ENCODE assay signal across 21 cellular contexts in the genomic region with DNA sequence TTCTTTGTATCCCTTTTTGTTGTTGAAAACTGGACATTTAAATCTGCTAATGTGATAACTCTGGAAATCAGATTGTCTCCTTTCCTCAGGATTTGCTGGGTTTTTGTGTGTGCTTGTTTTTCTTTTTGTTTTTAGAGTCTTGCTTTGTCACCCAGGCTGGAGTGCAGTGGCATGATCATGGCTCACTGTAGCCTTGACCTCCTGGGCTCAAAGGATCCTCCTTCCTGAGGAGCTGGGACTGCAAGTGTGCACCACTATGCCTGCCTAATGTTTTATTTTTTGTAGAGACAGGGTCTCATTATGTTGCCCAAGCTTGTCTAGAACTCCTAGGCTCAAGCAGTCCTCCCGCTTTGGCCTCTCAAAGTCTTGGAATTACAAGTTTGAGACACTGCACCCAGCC. TPM values are rescaled to one million over a fixed set of nuclear protein-coding genes. Genes with fewer than 3 reads are reported as not detected.
DNase-seq lines count a peak whose midpoint lies in the region; ATAC-seq, FAIRE-seq and TF ChIP-seq lines count a peak whose summit lies in the region.
"Had no signal": no experiment of that assay in that cellular context is flagged by ENCODE, and none has a peak within 500 bp of the region (broad histone marks: within the 10 kb centered on the region; RNA-seq: fewer than 3 reads in every experiment).

No MANE protein-coding gene starts in this region.

- no peaks in the 10 kb centered on the region for H3K27me3 ChIP-seq in astrocyte (ENCODE audit: insufficient read depth, low read length)

- peaks cover 94% of the 10 kb centered on the region for H3K79me2 ChIP-seq in astrocyte (ENCODE audit: insufficient read depth, low read length)

- H3K27ac Mint-ChIP-seq in activated CD8-positive, alpha-beta memory T cell treated with anti-CD3 and anti-CD28 coated beads, Interleukin-2, amount 10 ng/mL, durations not matched to agents 7 days and 5 days = peak overlapping the region; percentile 32
- H3K27ac Mint-ChIP-seq in IgD-negative memory B cell (peak overlapping the region in 2 of 3 donors; percentile 54 to 73), astrocyte (ENCODE audit: unreplicated experiment) (no peak overlapping the region), neural crest cell (ENCODE audit: unreplicated experiment) (peak overlapping the region; percentile 5)
- H3K27ac Mint-ChIP-seq in activated CD4-positive, alpha-beta memory T cell treated with anti-CD3 and anti-CD28 coated beads, Interleukin-2, amount 10 ng/mL, durations not matched to agents 7 days and 5 days = no peak overlapping the region

- CTCF ChIA-PET in activated CD8-positive, alpha-beta memory T cell treated with anti-CD3 and anti-CD28 coated beads, Interleukin-2, amount 10 ng/mL, durations not matched to agents 7 days and 5 days (lab: Charles Lee) = interaction anchor here (1.0 to 1.7 kb wide), 2 partner anchors 10 to 101 kb away, joined by 3 to 4 read pairs; no protein-coding TSS in a partner anchor
- CTCF ChIA-PET in activated CD4-positive, alpha-beta memory T cell treated with anti-CD3 and anti-CD28 coated beads, Interleukin-2, amount 10 ng/mL, durations not matched to agents 7 days and 5 days (lab: Charles Lee) = no interaction called here

- no peaks in the 10 kb centered on the region for H3K9me3 ChIP-seq in astrocyte (ENCODE audit: insufficient read depth, low read depth, low read length)
- H3K9me3 ChIP-seq: SK-N-SH had no signal

- no peak overlapping the region for H3K27ac ChIP-seq in astrocyte (ENCODE audit: low read depth, low read length)
- H3K27ac ChIP-seq: 22Rv1, KMS-11 had no signal

- TF ChIP-seq CTCF in astrocyte (IDR thresholded peaks at IDR 0.05; ENCODE audit: insufficient read depth, low read depth, low read length) = no peak
- no peak for TF ChIP-seq CTCF in neural crest cell (conservative IDR thresholded peaks at IDR 0.05)

- no peaks in the 10 kb centered on the region for H3K4me1 ChIP-seq in astrocyte (ENCODE audit: insufficient read depth, low read length)

- ATAC-seq in activated CD8-positive, alpha-beta memory T cell treated with anti-CD3 and anti-CD28 coated beads, Interleukin-2, amount 10 ng/mL, durations not matched to agents 7 days and 5 days = no peak
- ATAC-seq in GM21381 (IDR thresholded peaks at IDR 0.05; ENCODE audit: unreplicated experiment) = no peak
- ATAC-seq: CD8-positive, alpha-beta T cell had no signal

- H3K9me3 Mint-ChIP-seq in activated CD8-positive, alpha-beta memory T cell treated with anti-CD3 and anti-CD28 coated beads, Interleukin-2, amount 10 ng/mL, durations not matched to agents 7 days and 5 days (ENCODE audit: low read depth) = peaks cover 8% of the 10 kb centered on the region
- H3K9me3 Mint-ChIP-seq in IgD-negative memory B cell (peaks cover 0 to 4% (median 2%) of the 10 kb centered on the region in 3 donors), astrocyte (ENCODE audit: unreplicated experiment) (no peaks in the 10 kb centered on the region), neural crest cell (peaks cover 11% of the 10 kb centered on the region)
- H3K9me3 Mint-ChIP-seq in activated CD4-positive, alpha-beta memory T cell treated with anti-CD3 and anti-CD28 coated beads, Interleukin-2, amount 10 ng/mL, durations not matched to agents 7 days and 5 days = peaks cover 17% of the 10 kb centered on the region
- H3K9me3 Mint-ChIP-seq: CD8-positive, alpha-beta T cell had no signal

- no peak for FAIRE-seq in astrocyte (lab: Jason Lieb, UNC)
- FAIRE-seq: D721Med, GM12892, H1 had no signal

- H3K4me3 Mint-ChIP-seq in activated CD8-positive, alpha-beta memory T cell treated with anti-CD3 and anti-CD28 coated beads, Interleukin-2, amount 10 ng/mL, durations not matched to agents 7 days and 5 days = no peak overlapping the region
- H3K4me3 Mint-ChIP-seq in IgD-negative memory B cell (no peak overlapping the region), astrocyte (ENCODE audit: unreplicated experiment) (peak overlapping the region; percentile 7), neural crest cell (no peak overlapping the region)
- H3K4me3 Mint-ChIP-seq in activated CD4-positive, alpha-beta memory T cell treated with anti-CD3 and anti-CD28 coated beads, Interleukin-2, amount 10 ng/mL, durations not matched to agents 7 days and 5 days = no peak overlapping the region

- no peak for DNase-seq in activated CD8-positive, alpha-beta memory T cell treated with anti-CD3 and anti-CD28 coated beads, Interleukin-2, amount 10 ng/mL, durations not matched to agents 7 days and 5 days
- no peak for DNase-seq in activated CD8-positive, alpha-beta memory T cell treated with anti-CD3 and anti-CD28 coated beads, Interleukin-2, amount 50 U/mL, for 48 hours
- DNase-seq in astrocyte (ENCODE audit: low read depth) = no peak
- no peak for DNase-seq in neural crest cell (ENCODE audit: low read depth, low spot score)
- DNase-seq in activated CD4-positive, alpha-beta memory T cell treated with anti-CD3 and anti-CD28 coated beads, Interleukin-2, amount 10 ng/mL, durations not matched to agents 7 days and 5 days = no peak
- DNase-seq in DMS153 treated with DMSO at 0.1 percent for 48 hours (lab: John Stamatoyannopoulos, UW; ENCODE audit: unreplicated experiment) = no peak
- DNase-seq: CD8-positive, alpha-beta T cell; GDM1; MM.1S; NCI-H187 treated with DMSO at 0.1 percent for 48 hours; NCI-H446; NCI-H69; SHP77; SK-N-SH had no signal

- no peaks in the 10 kb centered on the region for H3K36me3 ChIP-seq in astrocyte (ENCODE audit: insufficient read depth, low read length)

- H3K4me1 Mint-ChIP-seq in activated CD8-positive, alpha-beta memory T cell treated with anti-CD3 and anti-CD28 coated beads, Interleukin-2, amount 10 ng/mL, durations not matched to agents 7 days and 5 days = peaks cover 48% of the 10 kb centered on the region
- H3K4me1 Mint-ChIP-seq in IgD-negative memory B cell = peaks cover 36 to 58% (median 51%) of the 10 kb centered on the region in 3 donors
- peaks cover 10% of the 10 kb centered on the region for H3K4me1 Mint-ChIP-seq in astrocyte (ENCODE audit: low read depth, unreplicated experiment)
- peaks cover 10% of the 10 kb centered on the region for H3K4me1 Mint-ChIP-seq in neural crest cell
- peaks cover 45% of the 10 kb centered on the region for H3K4me1 Mint-ChIP-seq in activated CD4-positive, alpha-beta memory T cell treated with anti-CD3 and anti-CD28 coated beads, Interleukin-2, amount 10 ng/mL, durations not matched to agents 7 days and 5 days

- H3K9ac ChIP-seq in astrocyte (ENCODE audit: low read length) = no peak overlapping the region
- H3K9ac ChIP-seq: KMS-11, SK-N-SH had no signal

- H3K36me3 Mint-ChIP-seq in activated CD8-positive, alpha-beta memory T cell treated with anti-CD3 and anti-CD28 coated beads, Interleukin-2, amount 10 ng/mL, durations not matched to agents 7 days and 5 days = peaks cover 48% of the 10 kb centered on the region
- H3K36me3 Mint-ChIP-seq in IgD-negative memory B cell (peaks cover 6% of the 10 kb centered on the region), astrocyte (ENCODE audit: low read depth, unreplicated experiment) (peaks cover 6% of the 10 kb centered on the region), neural crest cell (ENCODE audit: low read depth) (peaks cover 35% of the 10 kb centered on the region)
- peaks cover 62% of the 10 kb centered on the region for H3K36me3 Mint-ChIP-seq in activated CD4-positive, alpha-beta memory T cell treated with anti-CD3 and anti-CD28 coated beads, Interleukin-2, amount 10 ng/mL, durations not matched to agents 7 days and 5 days (ENCODE audit: low read depth)

- POLR2A ChIA-PET in activated CD4-positive, alpha-beta memory T cell treated with anti-CD3 and anti-CD28 coated beads, Interleukin-2, amount 10 ng/mL, durations not matched to agents 7 days and 5 days (lab: Charles Lee) = no interaction called here

- no peak overlapping the region for H2AFZ ChIP-seq in astrocyte (ENCODE audit: low read depth, low read length)

- H3K4me3 ChIP-seq in astrocyte (ENCODE audit: insufficient read depth, low read depth, low read length) = no peak overlapping the region

- H3K27me3 Mint-ChIP-seq in activated CD8-positive, alpha-beta memory T cell treated with anti-CD3 and anti-CD28 coated beads, Interleukin-2, amount 10 ng/mL, durations not matched to agents 7 days and 5 days = no peaks in the 10 kb centered on the region
- H3K27me3 Mint-ChIP-seq in IgD-negative memory B cell = no peaks in the 10 kb centered on the region
- no peaks in the 10 kb centered on the region for H3K27me3 Mint-ChIP-seq in astrocyte (ENCODE audit: low read depth, unreplicated experiment)
- no peaks in the 10 kb centered on the region for H3K27me3 Mint-ChIP-seq in neural crest cell (ENCODE audit: low read depth)
- no peaks in the 10 kb centered on the region for H3K27me3 Mint-ChIP-seq in activated CD4-positive, alpha-beta memory T cell treated with anti-CD3 and anti-CD28 coated beads, Interleukin-2, amount 10 ng/mL, durations not matched to agents 7 days and 5 days

- no peak overlapping the region for H3K4me2 ChIP-seq in astrocyte (ENCODE audit: low read length)
- H3K4me2 ChIP-seq: KMS-11, SK-N-SH had no signal

- peaks cover 58% of the 10 kb centered on the region for H4K20me1 ChIP-seq in astrocyte (ENCODE audit: insufficient read depth, low read length)

RNA-seq across cellular contexts. Expression of gene IL20RB, which starts 44.6 kb away (rescaled TPM):
- total RNA-seq in activated CD8-positive, alpha-beta memory T cell treated with anti-CD3 and anti-CD28 coated beads, Interleukin-2, amount 10 ng/mL, durations not matched to agents 7 days and 5 days = 1 to 10 TPM; 1.5 to 1.7 TPM
- not detected for polyA plus RNA-seq in IgD-negative memory B cell
- 22.0 and 23.6 TPM in 2 replicates for total RNA-seq in astrocyte
- total RNA-seq in neural crest cell = 1.7 and 2.0 TPM in 2 replicates
- total RNA-seq in activated CD4-positive, alpha-beta memory T cell treated with anti-CD3 and anti-CD28 coated beads, Interleukin-2, amount 10 ng/mL, durations not matched to agents 7 days and 5 days = 1 to 10 TPM; 1.4 to 1.6 TPM

RNA-seq across cellular contexts. Expression of gene NCK1, which starts 51.2 kb away (rescaled TPM):
- total RNA-seq in activated CD8-positive, alpha-beta memory T cell treated with anti-CD3 and anti-CD28 coated beads, Interleukin-2, amount 10 ng/mL, durations not matched to agents 7 days and 5 days = 10 to 100 TPM; 37.1 to 37.4 TPM
- polyA plus RNA-seq in IgD-negative memory B cell = 31.9 TPM
- 43.7 and 48.6 TPM in 2 replicates for total RNA-seq in astrocyte
- 24.9 and 33.0 TPM in 2 replicates for total RNA-seq in neural crest cell
- 10 to 100 TPM; 50.8 to 51.3 TPM for total RNA-seq in activated CD4-positive, alpha-beta memory T cell treated with anti-CD3 and anti-CD28 coated beads, Interleukin-2, amount 10 ng/mL, durations not matched to agents 7 days and 5 days

Comparison
In these comparisons a context has a peak if more than half of its experiments do, and no peak if none do; other contexts are left out.
1. H3K27ac Mint-ChIP-seq: peak in activated CD8-positive, alpha-beta memory T cell treated with anti-CD3 and anti-CD28 coated beads, Interleukin-2, amount 10 ng/mL, durations not matched to agents 7 days and 5 days (single experiment), IgD-negative memory B cell (2 of 3) and neural crest cell (single experiment); none in astrocyte (single experiment) and activated CD4-positive, alpha-beta memory T cell treated with anti-CD3 and anti-CD28 coated beads, Interleukin-2, amount 10 ng/mL, durations not matched to agents 7 days and 5 days (single experiment).